15 cellular contexts compared by ENCODE assay signal in genomic region chr9:88794100-88794499, GRCh38.
DNase-seq lines count a peak whose midpoint lies in the region; ATAC-seq, FAIRE-seq and TF ChIP-seq lines count a peak whose summit lies in the region.
"Had no signal": no experiment of that assay in that cellular context is flagged by ENCODE, and none has a peak within 500 bp of the region (broad histone marks: within the 10 kb centered on the region; RNA-seq: fewer than 3 reads in every experiment).

No MANE protein-coding gene starts in this region.

- H3K9ac ChIP-seq in DND-41 (ENCODE audit: low read depth, low read length), result no peak overlapping the region

- H3K36me3 ChIP-seq in A673 (ENCODE audit: insufficient read depth, low read length, poor library complexity, severe bottlenecking) (no peaks in the 10 kb centered on the region), DND-41 (ENCODE audit: insufficient read depth, low read length) (no peaks in the 10 kb centered on the region), OCI-LY7 (ENCODE audit: insufficient read depth, low read length) (no peaks in the 10 kb centered on the region)

- no peaks in the 10 kb centered on the region for H4K20me1 ChIP-seq in DND-41 (ENCODE audit: insufficient read depth, low read length)
- H4K20me1 ChIP-seq in OCI-LY7 (ENCODE audit: insufficient read depth, low read length), result no peaks in the 10 kb centered on the region

- H3K27me3 ChIP-seq in A673 (replicated peaks; ENCODE audit: insufficient read depth, low read depth, low read length, poor library complexity) (no peaks in the 10 kb centered on the region), DND-41 (ENCODE audit: insufficient read depth, low read length, poor library complexity) (no peaks in the 10 kb centered on the region)

- H3K4me2 ChIP-seq in DND-41 (ENCODE audit: insufficient read depth, low read length) (no peak overlapping the region), OCI-LY7 (ENCODE audit: low read length) (no peak overlapping the region)
- H3K4me2 ChIP-seq: GM23338 had no signal

- no peak for FAIRE-seq in D721Med (lab: Jason Lieb, UNC)
- FAIRE-seq: G401.6, GM12891 had no signal

- ATAC-seq in DND-41 (ENCODE audit: insufficient read depth, low read depth) (no peak), sciatic nerve (no peak)
- ATAC-seq: GM23338 had no signal

- DNase-seq in A673 (ENCODE audit: low spot score) (peak; percentile 96), DND-41 (no peak), OCI-LY7 (ENCODE audit: low spot score) (no peak), dermis blood vessel endothelial cell (peak; percentile 60), cortex of kidney (lab: John Stamatoyannopoulos, UW) (no peak), sciatic nerve (ENCODE audit: low spot score) (no peak), D721Med (ENCODE audit: insufficient read length, low spot score) (no peak)
- DNase-seq in NK-92 treated with Interleukin-12 subunit alpha and Interleukin-12 subunit beta, amount 100 ng/mL, for 24 hours (lab: John Stamatoyannopoulos, UW), result no peak
- DNase-seq: Calu3, DMS79, EL, H7 had no signal

- CTCF ChIA-PET in A673 (lab: Charles Lee) (interaction anchor here (2.0 kb wide), 1 partner anchor 12 kb away, joined by 8 read pairs; no protein-coding TSS in a partner anchor), OCI-LY7 (lab: Charles Lee; ENCODE audit: unreplicated experiment) (no interaction called here)

- peak overlapping the region; percentile 31; the same call in 1 of the 2 replicates for H2AFZ ChIP-seq in DND-41 (ENCODE audit: low read depth, low read length)
- H2AFZ ChIP-seq in OCI-LY7 (ENCODE audit: low read length), result peak overlapping the region; percentile 23
- H2AFZ ChIP-seq: GM23338 had no signal

- BruUV-seq in A673 (replicated peaks; lab: Mats Ljungman, UMichigan), result no TSS peak
- BruUV-seq in OCI-LY7 (replicated peaks; lab: Mats Ljungman, UMichigan), result no TSS peak

- no peaks in the 10 kb centered on the region for H3K9me2 ChIP-seq in OCI-LY7 (ENCODE audit: insufficient read depth, low read length)

- POLR2A ChIA-PET in A673 (lab: Charles Lee; ENCODE audit: low non-redundant PET), result no interaction called here
- POLR2A ChIA-PET in OCI-LY7 (lab: Charles Lee), result interaction anchor here (1.0 kb wide), 1 partner anchor 12 kb away, joined by 4 read pairs; no protein-coding TSS in a partner anchor

- H3K27ac ChIP-seq in A673 (ENCODE audit: low read depth, low read length, poor library complexity, severe bottlenecking) (peak overlapping the region; percentile 87), DND-41 (ENCODE audit: low read length) (no peak overlapping the region), OCI-LY7 (ENCODE audit: low read depth, low read length, poor library complexity, severe bottlenecking) (no peak overlapping the region)

- no peaks in the 10 kb centered on the region for H3K79me2 ChIP-seq in DND-41 (ENCODE audit: insufficient read depth, low read length)
- no peaks in the 10 kb centered on the region for H3K79me2 ChIP-seq in OCI-LY7 (ENCODE audit: insufficient read depth, low read depth, low read length)

- intact Hi-C loops in A673 (cut with micrococcal nuclease; ENCODE audit: unreplicated experiment), result loop anchor here (5.0 kb wide), 1 partner anchor 43 kb away; no protein-coding TSS in a partner anchor
- intact Hi-C loops in OCI-LY7 (cut with micrococcal nuclease; ENCODE audit: unreplicated experiment), result no loop called here
- intact Hi-C loops in sciatic nerve (cut with DNase I), result no loop called here

- peaks cover 4% of the 10 kb centered on the region for H3K9me3 ChIP-seq in A673 (ENCODE audit: low read depth, low read length, poor library complexity, severe bottlenecking)
- H3K9me3 ChIP-seq in DND-41 (ENCODE audit: insufficient read depth, low read length, severe bottlenecking), result no peaks in the 10 kb centered on the region
- no peaks in the 10 kb centered on the region for H3K9me3 ChIP-seq in OCI-LY7 (ENCODE audit: low read length)

- TF ChIP-seq CTCF in A673 (conservative IDR thresholded peaks at IDR 0.05; ENCODE audit: low read depth, low read length) (no peak), DND-41 (IDR thresholded peaks at IDR 0.05; ENCODE audit: borderline replicate concordance, extremely low read depth, low read length, poor library complexity, severe bottlenecking) (no peak), OCI-LY7 (conservative IDR thresholded peaks at IDR 0.05; ENCODE audit: low read length) (no peak), D721Med (IDR thresholded peaks at IDR 0.05; ENCODE audit: insufficient read depth, missing control alignments) (no peak)

- H3K4me3 ChIP-seq in A673 (ENCODE audit: low read depth, low read length, poor library complexity, severe bottlenecking) (no peak overlapping the region), DND-41 (ENCODE audit: low read depth in 1 of 2, low read length in 2 of 2) (no peak overlapping the region), OCI-LY7 (ENCODE audit: low read depth, low read length, poor library complexity, severe bottlenecking) (no peak overlapping the region)
- H3K4me3 ChIP-seq: GM23338 had no signal

- peaks cover 45% of the 10 kb centered on the region for H3K4me1 ChIP-seq in A673 (ENCODE audit: insufficient read depth, low read length, poor library complexity, severe bottlenecking)
- peaks cover 7% of the 10 kb centered on the region for H3K4me1 ChIP-seq in DND-41 (ENCODE audit: insufficient read depth, low read length)
- H3K4me1 ChIP-seq in OCI-LY7 (ENCODE audit: insufficient read depth, low read length, poor library complexity, severe bottlenecking), result no peaks in the 10 kb centered on the region

Comparison
In these comparisons a context has a peak if more than half of its experiments do, and no peak if none do; other contexts are left out.
1. DNase-seq: peak in A673 (single experiment) and dermis blood vessel endothelial cell (single experiment); none in DND-41 (single experiment), OCI-LY7 (single experiment), cortex of kidney (single experiment), sciatic nerve (single experiment), D721Med (single experiment) and NK-92 treated with Interleukin-12 subunit alpha and Interleukin-12 subunit beta, amount 100 ng/mL, for 24 hours (single experiment).